ENCODE assay signal across 22 cellular contexts in the genomic region with DNA sequence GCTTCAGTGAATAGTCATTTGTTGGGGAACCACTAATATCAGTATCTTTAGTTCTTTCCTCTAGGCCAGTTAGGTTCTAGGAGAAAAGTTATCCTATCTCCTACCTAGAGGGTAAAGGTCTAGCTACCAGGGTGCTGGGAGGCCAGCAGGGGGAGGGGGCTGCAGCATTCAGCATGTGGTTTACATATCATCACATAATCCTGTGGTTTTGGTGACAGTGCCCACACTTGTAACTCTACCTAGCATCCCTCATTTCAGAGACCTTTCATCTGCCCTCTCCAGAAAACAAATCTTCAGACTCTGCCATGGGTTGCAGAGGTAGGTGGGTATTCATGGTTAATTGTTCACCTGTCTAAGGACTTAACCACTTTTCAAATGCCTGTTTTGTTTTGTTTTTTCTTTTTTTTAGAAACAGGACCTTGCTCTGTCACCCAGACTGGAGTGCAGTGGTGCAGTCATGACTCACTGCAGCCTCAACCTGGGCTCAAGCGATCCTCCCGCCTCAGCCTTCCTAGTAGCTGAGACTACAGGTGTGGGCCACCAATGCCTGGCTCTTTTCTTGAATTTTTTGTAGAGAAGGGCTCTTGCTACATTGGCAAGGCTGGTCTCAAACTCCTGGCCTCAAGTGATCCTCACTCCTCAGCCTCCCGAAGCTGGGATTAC.
DNase-seq lines count a peak whose midpoint lies in the region; ATAC-seq and TF ChIP-seq lines count a peak whose summit lies in the region.
"Had no signal": no experiment of that assay in that cellular context is flagged by ENCODE, and none has a peak within 500 bp of the region (broad histone marks: within the 10 kb centered on the region; RNA-seq: fewer than 3 reads in every experiment).

No MANE protein-coding gene starts in this region.

- no peaks in the 10 kb centered on the region for H3K36me3 ChIP-seq in DND-41 (ENCODE audit: insufficient read depth, low read length)
- H3K36me3 ChIP-seq: breast epithelium, left ventricle myocardium inferior had no signal

- CTCF ChIA-PET in activated CD4-positive, alpha-beta memory T cell treated with anti-CD3 and anti-CD28 coated beads for 36 hours (lab: Charles Lee), result interaction anchor here (0.7 kb wide), 1 partner anchor 11 kb away, joined by 3 read pairs; no protein-coding TSS in a partner anchor
- CTCF ChIA-PET in activated CD4-positive, alpha-beta memory T cell treated with anti-CD3 and anti-CD28 coated beads, Interleukin-2, amount 10 ng/mL, durations not matched to agents 7 days and 5 days (lab: Charles Lee), result no interaction called here
- CTCF ChIA-PET in activated CD8-positive, alpha-beta T cell treated with anti-CD3 and anti-CD28 coated beads for 36 hours (lab: Charles Lee), result interaction anchor here (1.4 kb wide), 1 partner anchor 212 kb away, joined by 4 read pairs; no protein-coding TSS in a partner anchor

- H3K27ac Mint-ChIP-seq in activated CD4-positive, alpha-beta memory T cell treated with anti-CD3 and anti-CD28 coated beads for 36 hours, result no peak overlapping the region
- H3K27ac Mint-ChIP-seq in activated CD4-positive, alpha-beta memory T cell treated with anti-CD3 and anti-CD28 coated beads, Interleukin-2, amount 10 ng/mL, durations not matched to agents 7 days and 5 days, result no peak overlapping the region
- H3K27ac Mint-ChIP-seq in activated CD8-positive, alpha-beta T cell treated with anti-CD3 and anti-CD28 coated beads for 36 hours, result no peak overlapping the region
- H3K27ac Mint-ChIP-seq in natural killer cell, result peak overlapping the region in 1 of 2 donors; percentile 47
- H3K27ac Mint-ChIP-seq: mesothelial cell of epicardium, progenitor cell of endocrine pancreas had no signal

- H3K4me1 Mint-ChIP-seq in activated CD4-positive, alpha-beta memory T cell treated with anti-CD3 and anti-CD28 coated beads for 36 hours (ENCODE audit: low read depth), result peaks cover 21% of the 10 kb centered on the region
- H3K4me1 Mint-ChIP-seq in activated CD4-positive, alpha-beta memory T cell treated with anti-CD3 and anti-CD28 coated beads, Interleukin-2, amount 10 ng/mL, durations not matched to agents 7 days and 5 days, result peaks cover 26% of the 10 kb centered on the region
- peaks cover 25% of the 10 kb centered on the region for H3K4me1 Mint-ChIP-seq in activated CD8-positive, alpha-beta T cell treated with anti-CD3 and anti-CD28 coated beads for 36 hours (ENCODE audit: low read depth)
- H3K4me1 Mint-ChIP-seq in natural killer cell, result peaks cover 17 to 18% of the 10 kb centered on the region in 2 donors

- H3K36me3 Mint-ChIP-seq in activated CD4-positive, alpha-beta memory T cell treated with anti-CD3 and anti-CD28 coated beads for 36 hours, result no peaks in the 10 kb centered on the region
- no peaks in the 10 kb centered on the region for H3K36me3 Mint-ChIP-seq in activated CD4-positive, alpha-beta memory T cell treated with anti-CD3 and anti-CD28 coated beads, Interleukin-2, amount 10 ng/mL, durations not matched to agents 7 days and 5 days (ENCODE audit: low read depth)
- no peaks in the 10 kb centered on the region for H3K36me3 Mint-ChIP-seq in activated CD8-positive, alpha-beta T cell treated with anti-CD3 and anti-CD28 coated beads for 36 hours (ENCODE audit: low read depth)
- H3K36me3 Mint-ChIP-seq in natural killer cell, result no peaks in the 10 kb centered on the region
- H3K36me3 Mint-ChIP-seq: immature natural killer cell, mesothelial cell of epicardium had no signal

- H3K27me3 ChIP-seq in DND-41 (ENCODE audit: insufficient read depth, low read length, poor library complexity), result no peaks in the 10 kb centered on the region
- H3K27me3 ChIP-seq: breast epithelium had no signal

- H4K20me1 ChIP-seq in DND-41 (ENCODE audit: insufficient read depth, low read length), result no peaks in the 10 kb centered on the region

- ATAC-seq in DND-41 (ENCODE audit: insufficient read depth, low read depth) (peak; percentile 81), natural killer cell (peak in 2 of 3 donors; percentile 52 to 61), HG03196 (IDR thresholded peaks at IDR 0.05; ENCODE audit: unreplicated experiment) (no peak)
- peak; percentile 71 for ATAC-seq in activated CD8-positive, alpha-beta T cell treated with anti-CD3 and anti-CD28 coated beads for 36 hours
- ATAC-seq: A549 had no signal

- DNase-seq in activated CD4-positive, alpha-beta memory T cell treated with anti-CD3 and anti-CD28 coated beads for 36 hours, result peak; percentile 39
- DNase-seq in activated CD4-positive, alpha-beta memory T cell treated with anti-CD3 and anti-CD28 coated beads, Interleukin-2, amount 10 ng/mL, durations not matched to agents 7 days and 5 days, result no peak
- DNase-seq in DND-41 (peak; percentile 49), natural killer cell (no peak), globus pallidus (ENCODE audit: low spot score) (no peak), T1000 (lab: John Stamatoyannopoulos, UW) (no peak)
- peak; percentile 44 for DNase-seq in activated CD8-positive, alpha-beta T cell treated with anti-CD3 and anti-CD28 coated beads for 36 hours
- DNase-seq: activated CD4-positive, CD25-positive, alpha-beta regulatory T cell treated with anti-CD3 and anti-CD28 coated beads, Interleukin-2, amount 50 U/mL, for 72 hours; C1 segment of cervical spinal cord; left ventricle myocardium inferior; NCI-H1417; NCI-H2107; NCI-H510A treated with DMSO at 0.1 percent for 48 hours; substantia nigra had no signal

- no peak overlapping the region for H3K4me3 ChIP-seq in DND-41 (ENCODE audit: low read depth in 1 of 2, low read length in 2 of 2)
- H3K4me3 ChIP-seq: A549, breast epithelium, left ventricle myocardium inferior, SK-N-MC had no signal

- H3K9me3 ChIP-seq in DND-41 (ENCODE audit: insufficient read depth, low read length, severe bottlenecking), result no peaks in the 10 kb centered on the region
- H3K9me3 ChIP-seq: A549, breast epithelium, left ventricle myocardium inferior had no signal

- POLR2A ChIA-PET in activated CD4-positive, alpha-beta memory T cell treated with anti-CD3 and anti-CD28 coated beads for 36 hours (lab: Charles Lee), result no interaction called here
- POLR2A ChIA-PET in activated CD4-positive, alpha-beta memory T cell treated with anti-CD3 and anti-CD28 coated beads, Interleukin-2, amount 10 ng/mL, durations not matched to agents 7 days and 5 days (lab: Charles Lee), result interaction anchor here (1.3 kb wide), 1 partner anchor 160 kb away, joined by 4 read pairs; no protein-coding TSS in a partner anchor
- POLR2A ChIA-PET in activated CD8-positive, alpha-beta T cell treated with anti-CD3 and anti-CD28 coated beads for 36 hours (lab: Charles Lee), result interaction anchor here (0.6 kb wide), 2 partner anchors 29 to 443 kb away, joined by 3 read pairs; no protein-coding TSS in a partner anchor

- no peak overlapping the region for H3K27ac ChIP-seq in DND-41 (ENCODE audit: low read length)
- H3K27ac ChIP-seq: A549, breast epithelium, HL-60, left ventricle myocardium inferior, SK-N-MC had no signal

- no peaks in the 10 kb centered on the region for H3K9me3 Mint-ChIP-seq in activated CD4-positive, alpha-beta memory T cell treated with anti-CD3 and anti-CD28 coated beads for 36 hours
- no peaks in the 10 kb centered on the region for H3K9me3 Mint-ChIP-seq in activated CD4-positive, alpha-beta memory T cell treated with anti-CD3 and anti-CD28 coated beads, Interleukin-2, amount 10 ng/mL, durations not matched to agents 7 days and 5 days
- H3K9me3 Mint-ChIP-seq in activated CD8-positive, alpha-beta T cell treated with anti-CD3 and anti-CD28 coated beads for 36 hours, result no peaks in the 10 kb centered on the region
- H3K9me3 Mint-ChIP-seq in natural killer cell, result no peaks in the 10 kb centered on the region
- H3K9me3 Mint-ChIP-seq: immature natural killer cell, mesothelial cell of epicardium had no signal

- no peak overlapping the region for H3K4me3 Mint-ChIP-seq in activated CD4-positive, alpha-beta memory T cell treated with anti-CD3 and anti-CD28 coated beads for 36 hours
- H3K4me3 Mint-ChIP-seq in activated CD4-positive, alpha-beta memory T cell treated with anti-CD3 and anti-CD28 coated beads, Interleukin-2, amount 10 ng/mL, durations not matched to agents 7 days and 5 days, result no peak overlapping the region
- H3K4me3 Mint-ChIP-seq in activated CD8-positive, alpha-beta T cell treated with anti-CD3 and anti-CD28 coated beads for 36 hours, result no peak overlapping the region
- H3K4me3 Mint-ChIP-seq in natural killer cell, result peak overlapping the region; percentile 33
- H3K4me3 Mint-ChIP-seq: mesothelial cell of epicardium had no signal

- peak; percentile 26 for TF ChIP-seq CTCF in DND-41 (IDR thresholded peaks at IDR 0.05; ENCODE audit: borderline replicate concordance, extremely low read depth, low read length, poor library complexity, severe bottlenecking)
- no peak for TF ChIP-seq CTCF in activated CD8-positive, alpha-beta T cell treated with anti-CD3 and anti-CD28 coated beads for 36 hours (IDR thresholded peaks at IDR 0.05)
- TF ChIP-seq CTCF in natural killer cell (IDR thresholded peaks at IDR 0.05), result no peak

- H2AFZ ChIP-seq in DND-41 (ENCODE audit: low read depth, low read length), result no peak overlapping the region

- H3K79me2 ChIP-seq in DND-41 (ENCODE audit: insufficient read depth, low read length), result no peaks in the 10 kb centered on the region

- intact Hi-C loops in activated CD4-positive, alpha-beta memory T cell treated with anti-CD3 and anti-CD28 coated beads for 36 hours (cut with micrococcal nuclease), result loop anchor here (2.0 to 10.0 kb wide), 2 partner anchors 28 to 118 kb away; no protein-coding TSS in a partner anchor
- intact Hi-C loops in activated CD8-positive, alpha-beta T cell treated with anti-CD3 and anti-CD28 coated beads for 36 hours (cut with micrococcal nuclease), result no loop called here
- intact Hi-C loops in natural killer cell (cut with micrococcal nuclease), result no loop called here

- no peak overlapping the region for H3K9ac ChIP-seq in DND-41 (ENCODE audit: low read depth, low read length)

- H3K4me2 ChIP-seq in DND-41 (ENCODE audit: insufficient read depth, low read length), result no peak overlapping the region
- H3K4me2 ChIP-seq: A549 had no signal

- H3K27me3 Mint-ChIP-seq in activated CD4-positive, alpha-beta memory T cell treated with anti-CD3 and anti-CD28 coated beads for 36 hours, result no peaks in the 10 kb centered on the region
- H3K27me3 Mint-ChIP-seq in activated CD4-positive, alpha-beta memory T cell treated with anti-CD3 and anti-CD28 coated beads, Interleukin-2, amount 10 ng/mL, durations not matched to agents 7 days and 5 days, result peaks cover 10% of the 10 kb centered on the region
- no peaks in the 10 kb centered on the region for H3K27me3 Mint-ChIP-seq in activated CD8-positive, alpha-beta T cell treated with anti-CD3 and anti-CD28 coated beads for 36 hours
- peaks cover 5 to 30% of the 10 kb centered on the region in 2 donors for H3K27me3 Mint-ChIP-seq in natural killer cell (ENCODE audit: low read depth in 2 of 2)

- peaks cover 16% of the 10 kb centered on the region for H3K4me1 ChIP-seq in DND-41 (ENCODE audit: insufficient read depth, low read length)
- H3K4me1 ChIP-seq: A549, breast epithelium, left ventricle myocardium inferior had no signal

Comparison
In these comparisons a context has a peak if more than half of its experiments do, and no peak if none do; other contexts are left out.
1. DNase-seq: peak in activated CD4-positive, alpha-beta memory T cell treated with anti-CD3 and anti-CD28 coated beads for 36 hours (single experiment), DND-41 (single experiment) and activated CD8-positive, alpha-beta T cell treated with anti-CD3 and anti-CD28 coated beads for 36 hours (single experiment); none in activated CD4-positive, alpha-beta memory T cell treated with anti-CD3 and anti-CD28 coated beads, Interleukin-2, amount 10 ng/mL, durations not matched to agents 7 days and 5 days (single experiment), natural killer cell (single experiment), globus pallidus (single experiment) and T1000 (single experiment).